Comparison of ENCODE assay signal across 2 cellular contexts in the genomic region with DNA sequence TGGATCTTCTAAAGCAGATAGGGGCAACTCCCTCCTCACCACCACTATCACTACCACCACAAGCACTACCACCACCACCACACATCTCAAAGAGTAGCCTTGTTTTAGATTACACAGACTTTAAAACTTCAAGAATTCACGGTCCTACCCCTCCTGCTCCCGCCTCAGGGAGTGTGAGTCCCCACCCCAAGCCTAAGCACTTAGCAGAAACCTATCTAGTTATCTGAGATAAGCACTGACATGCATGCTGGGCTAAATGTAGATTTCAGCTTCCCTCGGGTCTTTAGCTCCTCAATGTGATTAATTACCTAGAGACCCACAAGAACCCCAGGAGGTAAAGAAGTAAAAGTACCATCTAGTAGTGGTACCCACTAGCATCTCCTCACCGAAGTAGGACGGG.
TF ChIP-seq lines count a peak whose summit lies in the region.

No MANE protein-coding gene starts in this region.

TF ChIP-seq in GM23338, 12 proteins besides CTCF, POLR2A, EP300 and RAD21 (continued from another document):
- TF ChIP-seq, protein P1, sequence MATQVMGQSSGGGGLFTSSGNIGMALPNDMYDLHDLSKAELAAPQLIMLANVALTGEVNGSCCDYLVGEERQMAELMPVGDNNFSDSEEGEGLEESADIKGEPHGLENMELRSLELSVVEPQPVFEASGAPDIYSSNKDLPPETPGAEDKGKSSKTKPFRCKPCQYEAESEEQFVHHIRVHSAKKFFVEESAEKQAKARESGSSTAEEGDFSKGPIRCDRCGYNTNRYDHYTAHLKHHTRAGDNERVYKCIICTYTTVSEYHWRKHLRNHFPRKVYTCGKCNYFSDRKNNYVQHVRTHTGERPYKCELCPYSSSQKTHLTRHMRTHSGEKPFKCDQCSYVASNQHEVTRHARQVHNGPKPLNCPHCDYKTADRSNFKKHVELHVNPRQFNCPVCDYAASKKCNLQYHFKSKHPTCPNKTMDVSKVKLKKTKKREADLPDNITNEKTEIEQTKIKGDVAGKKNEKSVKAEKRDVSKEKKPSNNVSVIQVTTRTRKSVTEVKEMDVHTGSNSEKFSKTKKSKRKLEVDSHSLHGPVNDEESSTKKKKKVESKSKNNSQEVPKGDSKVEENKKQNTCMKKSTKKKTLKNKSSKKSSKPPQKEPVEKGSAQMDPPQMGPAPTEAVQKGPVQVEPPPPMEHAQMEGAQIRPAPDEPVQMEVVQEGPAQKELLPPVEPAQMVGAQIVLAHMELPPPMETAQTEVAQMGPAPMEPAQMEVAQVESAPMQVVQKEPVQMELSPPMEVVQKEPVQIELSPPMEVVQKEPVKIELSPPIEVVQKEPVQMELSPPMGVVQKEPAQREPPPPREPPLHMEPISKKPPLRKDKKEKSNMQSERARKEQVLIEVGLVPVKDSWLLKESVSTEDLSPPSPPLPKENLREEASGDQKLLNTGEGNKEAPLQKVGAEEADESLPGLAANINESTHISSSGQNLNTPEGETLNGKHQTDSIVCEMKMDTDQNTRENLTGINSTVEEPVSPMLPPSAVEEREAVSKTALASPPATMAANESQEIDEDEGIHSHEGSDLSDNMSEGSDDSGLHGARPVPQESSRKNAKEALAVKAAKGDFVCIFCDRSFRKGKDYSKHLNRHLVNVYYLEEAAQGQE (IDR thresholded peaks at IDR 0.05; ENCODE audit: unreplicated experiment) = no peak
- TF ChIP-seq JUNB (IDR thresholded peaks at IDR 0.05; ENCODE audit: unreplicated experiment) = no peak
- no peak for TF ChIP-seq STAT1 (IDR thresholded peaks at IDR 0.05; ENCODE audit: unreplicated experiment)
- TF ChIP-seq, protein P2, sequence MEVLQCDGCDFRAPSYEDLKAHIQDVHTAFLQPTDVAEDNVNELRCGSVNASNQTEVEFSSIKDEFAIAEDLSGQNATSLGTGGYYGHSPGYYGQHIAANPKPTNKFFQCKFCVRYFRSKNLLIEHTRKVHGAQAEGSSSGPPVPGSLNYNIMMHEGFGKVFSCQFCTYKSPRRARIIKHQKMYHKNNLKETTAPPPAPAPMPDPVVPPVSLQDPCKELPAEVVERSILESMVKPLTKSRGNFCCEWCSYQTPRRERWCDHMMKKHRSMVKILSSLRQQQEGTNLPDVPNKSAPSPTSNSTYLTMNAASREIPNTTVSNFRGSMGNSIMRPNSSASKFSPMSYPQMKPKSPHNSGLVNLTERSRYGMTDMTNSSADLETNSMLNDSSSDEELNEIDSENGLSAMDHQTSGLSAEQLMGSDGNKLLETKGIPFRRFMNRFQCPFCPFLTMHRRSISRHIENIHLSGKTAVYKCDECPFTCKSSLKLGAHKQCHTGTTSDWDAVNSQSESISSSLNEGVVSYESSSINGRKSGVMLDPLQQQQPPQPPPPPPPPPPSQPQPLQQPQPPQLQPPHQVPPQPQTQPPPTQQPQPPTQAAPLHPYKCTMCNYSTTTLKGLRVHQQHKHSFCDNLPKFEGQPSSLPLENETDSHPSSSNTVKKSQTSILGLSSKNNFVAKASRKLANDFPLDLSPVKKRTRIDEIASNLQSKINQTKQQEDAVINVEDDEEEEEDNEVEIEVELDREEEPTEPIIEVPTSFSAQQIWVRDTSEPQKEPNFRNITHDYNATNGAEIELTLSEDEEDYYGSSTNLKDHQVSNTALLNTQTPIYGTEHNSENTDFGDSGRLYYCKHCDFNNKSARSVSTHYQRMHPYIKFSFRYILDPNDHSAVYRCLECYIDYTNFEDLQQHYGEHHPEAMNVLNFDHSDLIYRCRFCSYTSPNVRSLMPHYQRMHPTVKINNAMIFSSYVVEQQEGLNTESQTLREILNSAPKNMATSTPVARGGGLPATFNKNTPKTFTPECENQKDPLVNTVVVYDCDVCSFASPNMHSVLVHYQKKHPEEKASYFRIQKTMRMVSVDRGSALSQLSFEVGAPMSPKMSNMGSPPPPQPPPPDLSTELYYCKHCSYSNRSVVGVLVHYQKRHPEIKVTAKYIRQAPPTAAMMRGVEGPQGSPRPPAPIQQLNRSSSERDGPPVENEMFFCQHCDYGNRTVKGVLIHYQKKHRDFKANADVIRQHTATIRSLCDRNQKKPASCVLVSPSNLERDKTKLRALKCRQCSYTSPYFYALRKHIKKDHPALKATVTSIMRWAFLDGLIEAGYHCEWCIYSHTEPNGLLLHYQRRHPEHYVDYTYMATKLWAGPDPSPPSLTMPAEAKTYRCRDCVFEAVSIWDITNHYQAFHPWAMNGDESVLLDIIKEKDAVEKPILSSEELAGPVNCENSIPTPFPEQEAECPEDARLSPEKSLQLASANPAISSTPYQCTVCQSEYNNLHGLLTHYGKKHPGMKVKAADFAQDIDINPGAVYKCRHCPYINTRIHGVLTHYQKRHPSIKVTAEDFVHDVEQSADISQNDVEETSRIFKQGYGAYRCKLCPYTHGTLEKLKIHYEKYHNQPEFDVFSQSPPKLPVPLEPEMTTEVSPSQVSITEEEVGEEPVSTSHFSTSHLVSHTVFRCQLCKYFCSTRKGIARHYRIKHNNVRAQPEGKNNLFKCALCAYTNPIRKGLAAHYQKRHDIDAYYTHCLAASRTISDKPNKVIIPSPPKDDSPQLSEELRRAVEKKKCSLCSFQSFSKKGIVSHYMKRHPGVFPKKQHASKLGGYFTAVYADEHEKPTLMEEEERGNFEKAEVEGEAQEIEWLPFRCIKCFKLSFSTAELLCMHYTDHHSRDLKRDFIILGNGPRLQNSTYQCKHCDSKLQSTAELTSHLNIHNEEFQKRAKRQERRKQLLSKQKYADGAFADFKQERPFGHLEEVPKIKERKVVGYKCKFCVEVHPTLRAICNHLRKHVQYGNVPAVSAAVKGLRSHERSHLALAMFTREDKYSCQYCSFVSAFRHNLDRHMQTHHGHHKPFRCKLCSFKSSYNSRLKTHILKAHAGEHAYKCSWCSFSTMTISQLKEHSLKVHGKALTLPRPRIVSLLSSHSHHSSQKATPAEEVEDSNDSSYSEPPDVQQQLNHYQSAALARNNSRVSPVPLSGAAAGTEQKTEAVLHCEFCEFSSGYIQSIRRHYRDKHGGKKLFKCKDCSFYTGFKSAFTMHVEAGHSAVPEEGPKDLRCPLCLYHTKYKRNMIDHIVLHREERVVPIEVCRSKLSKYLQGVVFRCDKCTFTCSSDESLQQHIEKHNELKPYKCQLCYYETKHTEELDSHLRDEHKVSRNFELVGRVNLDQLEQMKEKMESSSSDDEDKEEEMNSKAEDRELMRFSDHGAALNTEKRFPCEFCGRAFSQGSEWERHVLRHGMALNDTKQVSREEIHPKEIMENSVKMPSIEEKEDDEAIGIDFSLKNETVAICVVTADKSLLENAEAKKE (CRISPR knock-in tag; IDR thresholded peaks at IDR 0.05) = no peak
- TF ChIP-seq NANOG (IDR thresholded peaks at IDR 0.05; ENCODE audit: borderline replicate concordance) = no peak
- TF ChIP-seq EZH2phosphoT487 (IDR thresholded peaks at IDR 0.05; ENCODE audit: unreplicated experiment) = no peak
- no peak for TF ChIP-seq ZNF331 (CRISPR knock-in tag; IDR thresholded peaks at IDR 0.05; ENCODE audit: low read depth)
- TF ChIP-seq, protein P3, sequence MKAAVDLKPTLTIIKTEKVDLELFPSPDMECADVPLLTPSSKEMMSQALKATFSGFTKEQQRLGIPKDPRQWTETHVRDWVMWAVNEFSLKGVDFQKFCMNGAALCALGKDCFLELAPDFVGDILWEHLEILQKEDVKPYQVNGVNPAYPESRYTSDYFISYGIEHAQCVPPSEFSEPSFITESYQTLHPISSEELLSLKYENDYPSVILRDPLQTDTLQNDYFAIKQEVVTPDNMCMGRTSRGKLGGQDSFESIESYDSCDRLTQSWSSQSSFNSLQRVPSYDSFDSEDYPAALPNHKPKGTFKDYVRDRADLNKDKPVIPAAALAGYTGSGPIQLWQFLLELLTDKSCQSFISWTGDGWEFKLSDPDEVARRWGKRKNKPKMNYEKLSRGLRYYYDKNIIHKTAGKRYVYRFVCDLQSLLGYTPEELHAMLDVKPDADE (IDR thresholded peaks at IDR 0.05) = no peak
- no peak for TF ChIP-seq ZNF114 (CRISPR knock-in tag; IDR thresholded peaks at IDR 0.05)
- TF ChIP-seq EZH2 (IDR thresholded peaks at IDR 0.05; ENCODE audit: low read depth, unreplicated experiment) = no peak

TF ChIP-seq in WTC11, 78 proteins besides CTCF, POLR2A, EP300 and RAD21 (continued from another document):
- TF ChIP-seq, protein P4, sequence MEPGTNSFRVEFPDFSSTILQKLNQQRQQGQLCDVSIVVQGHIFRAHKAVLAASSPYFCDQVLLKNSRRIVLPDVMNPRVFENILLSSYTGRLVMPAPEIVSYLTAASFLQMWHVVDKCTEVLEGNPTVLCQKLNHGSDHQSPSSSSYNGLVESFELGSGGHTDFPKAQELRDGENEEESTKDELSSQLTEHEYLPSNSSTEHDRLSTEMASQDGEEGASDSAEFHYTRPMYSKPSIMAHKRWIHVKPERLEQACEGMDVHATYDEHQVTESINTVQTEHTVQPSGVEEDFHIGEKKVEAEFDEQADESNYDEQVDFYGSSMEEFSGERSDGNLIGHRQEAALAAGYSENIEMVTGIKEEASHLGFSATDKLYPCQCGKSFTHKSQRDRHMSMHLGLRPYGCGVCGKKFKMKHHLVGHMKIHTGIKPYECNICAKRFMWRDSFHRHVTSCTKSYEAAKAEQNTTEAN (CRISPR knock-in tag; IDR thresholded peaks at IDR 0.05) = no peak
- TF ChIP-seq ESRRA (CRISPR knock-in tag; IDR thresholded peaks at IDR 0.05; ENCODE audit: borderline replicate concordance) (no peak), SP1 (CRISPR knock-in tag; conservative IDR thresholded peaks at IDR 0.05) (no peak), FOXP4 (CRISPR knock-in tag; IDR thresholded peaks at IDR 0.05) (no peak), TEAD1 (CRISPR knock-in tag; IDR thresholded peaks at IDR 0.05) (no peak), MAX (CRISPR knock-in tag; IDR thresholded peaks at IDR 0.05) (no peak), ETV6 (CRISPR knock-in tag; IDR thresholded peaks at IDR 0.05) (no peak), ZBTB21 (CRISPR knock-in tag; IDR thresholded peaks at IDR 0.05; ENCODE audit: borderline replicate concordance) (no peak), HMGXB4 (CRISPR knock-in tag; IDR thresholded peaks at IDR 0.05) (no peak)
- TF ChIP-seq, protein P5, sequence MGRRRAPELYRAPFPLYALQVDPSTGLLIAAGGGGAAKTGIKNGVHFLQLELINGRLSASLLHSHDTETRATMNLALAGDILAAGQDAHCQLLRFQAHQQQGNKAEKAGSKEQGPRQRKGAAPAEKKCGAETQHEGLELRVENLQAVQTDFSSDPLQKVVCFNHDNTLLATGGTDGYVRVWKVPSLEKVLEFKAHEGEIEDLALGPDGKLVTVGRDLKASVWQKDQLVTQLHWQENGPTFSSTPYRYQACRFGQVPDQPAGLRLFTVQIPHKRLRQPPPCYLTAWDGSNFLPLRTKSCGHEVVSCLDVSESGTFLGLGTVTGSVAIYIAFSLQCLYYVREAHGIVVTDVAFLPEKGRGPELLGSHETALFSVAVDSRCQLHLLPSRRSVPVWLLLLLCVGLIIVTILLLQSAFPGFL (CRISPR knock-in tag; IDR thresholded peaks at IDR 0.05; ENCODE audit: borderline replicate concordance) = no peak
- TF ChIP-seq, protein P6, sequence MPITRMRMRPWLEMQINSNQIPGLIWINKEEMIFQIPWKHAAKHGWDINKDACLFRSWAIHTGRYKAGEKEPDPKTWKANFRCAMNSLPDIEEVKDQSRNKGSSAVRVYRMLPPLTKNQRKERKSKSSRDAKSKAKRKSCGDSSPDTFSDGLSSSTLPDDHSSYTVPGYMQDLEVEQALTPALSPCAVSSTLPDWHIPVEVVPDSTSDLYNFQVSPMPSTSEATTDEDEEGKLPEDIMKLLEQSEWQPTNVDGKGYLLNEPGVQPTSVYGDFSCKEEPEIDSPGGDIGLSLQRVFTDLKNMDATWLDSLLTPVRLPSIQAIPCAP (CRISPR knock-in tag; IDR thresholded peaks at IDR 0.05) = no peak
- TF ChIP-seq, protein P7, sequence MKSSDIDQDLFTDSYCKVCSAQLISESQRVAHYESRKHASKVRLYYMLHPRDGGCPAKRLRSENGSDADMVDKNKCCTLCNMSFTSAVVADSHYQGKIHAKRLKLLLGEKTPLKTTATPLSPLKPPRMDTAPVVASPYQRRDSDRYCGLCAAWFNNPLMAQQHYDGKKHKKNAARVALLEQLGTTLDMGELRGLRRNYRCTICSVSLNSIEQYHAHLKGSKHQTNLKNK (CRISPR knock-in tag; IDR thresholded peaks at IDR 0.05) = no peak
